ENCODE assay signal across 21 cellular contexts in genomic region chr3:32216172-32216783, GRCh38. TPM values are rescaled to one million over a fixed set of nuclear protein-coding genes. Genes with fewer than 3 reads are reported as not detected.
DNase-seq lines count a peak whose midpoint lies in the region; ATAC-seq, FAIRE-seq and TF ChIP-seq lines count a peak whose summit lies in the region.
"Had no signal": no experiment of that assay in that cellular context is flagged by ENCODE, and none has a peak within 500 bp of the region (broad histone marks: within the 10 kb centered on the region; RNA-seq: fewer than 3 reads in every experiment).

No MANE protein-coding gene starts in this region.

- DNase-seq in A549 (ENCODE audit: low read depth in 1 of 2, low spot score in 1 of 2) (peak in 1 of 2 experiments; percentile 65), HuH-7 (ENCODE audit: low spot score) (peak; percentile 77), colonic mucosa (peak; percentile 68), mucosa of descending colon (peak in 2 of 3 donors; percentile 54 to 61), NCI-H82 (lab: John Stamatoyannopoulos, UW) (no peak), upper lobe of right lung (no peak)
- no peak for DNase-seq in activated T-cell treated with anti-CD3 and anti-CD28 coated beads, Interleukin-2, amount 50 U/mL, for 4 hours
- DNase-seq: DMS79, GM23248, NCI-H1048, NCI-H1694 treated with DMSO at 0.1 percent for 48 hours, NCI-H2171, NCI-H510A, PC-3 had no signal

- no peak for TF ChIP-seq EP300 in A549 (IDR thresholded peaks at IDR 0.05)

- peaks cover 5% of the 10 kb centered on the region; the same call in 2 of the 3 replicates for H3K9me3 ChIP-seq in A549
- no peaks in the 10 kb centered on the region for H3K9me3 ChIP-seq in colonic mucosa
- no peaks in the 10 kb centered on the region for H3K9me3 ChIP-seq in mucosa of descending colon
- peaks cover 3% of the 10 kb centered on the region for H3K9me3 ChIP-seq in upper lobe of right lung

- 32% methylated on average over 10 of the region's 10 CpGs for WGBS in A549 (ENCODE audit: missing lambda C conversion rate)

- intact Hi-C loops in colonic mucosa (cut with DNase I) (no loop called here), mucosa of descending colon (cut with DNase I, micrococcal nuclease) (no loop called here), upper lobe of right lung (cut with DNase I) (no loop called here)

- no peak for TF ChIP-seq CTCF in A549 (IDR thresholded peaks at IDR 0.05)
- no peak for TF ChIP-seq CTCF in colonic mucosa (IDR thresholded peaks at IDR 0.05)
- no peak for TF ChIP-seq CTCF in mucosa of descending colon (IDR thresholded peaks at IDR 0.05)
- TF ChIP-seq CTCF in upper lobe of right lung (IDR thresholded peaks at IDR 0.05): no peak

- H3K27ac ChIP-seq in A549 (peak overlapping the region; percentile 3 to 50; a peak in 1 of 6 replicates), colonic mucosa (no peak overlapping the region), upper lobe of right lung (no peak overlapping the region)
- H3K27ac ChIP-seq: C4-2B, GM23248, SJSA1 had no signal

- POLR2A ChIA-PET in A549 (lab: Yijun Ruan, JAX): no interaction called here

- H3K4me2 ChIP-seq in A549: peak overlapping the region; percentile 63

- H3K4me3 ChIP-seq in A549 (no peak overlapping the region), colonic mucosa (no peak overlapping the region), mucosa of descending colon (no peak overlapping the region), upper lobe of right lung (no peak overlapping the region)
- H3K4me3 ChIP-seq: GM23248, SJSA1 had no signal

- no peak for TF ChIP-seq RAD21 in A549 (conservative IDR thresholded peaks at IDR 0.05 in 1 of 2, IDR thresholded peaks at IDR 0.05 in 1 of 2)

- no peak overlapping the region for H3K9ac ChIP-seq in colonic mucosa (ENCODE audit: low read depth in 2 of 2, low read length in 2 of 2)
- H3K9ac ChIP-seq: GM23248 had no signal

- peak; percentile 74 to 89 for ATAC-seq in A549
- peak; percentile 97 for ATAC-seq in mucosa of descending colon
- ATAC-seq in GM21737 (IDR thresholded peaks at IDR 0.05; ENCODE audit: unreplicated experiment): no peak
- ATAC-seq in upper lobe of right lung: no peak
- no peak for ATAC-seq in activated T-cell treated with anti-CD3 and anti-CD28 coated beads, Interleukin-2, amount 50 U/mL, for 4 hours
- ATAC-seq: HCT116, PC-3 had no signal

- CTCF ChIA-PET in A549 (lab: Yijun Ruan, JAX): interaction anchor here (1.1 kb wide), 1 partner anchor 12 kb away, joined by 3 read pairs; no protein-coding TSS in a partner anchor

- peaks cover 9% of the 10 kb centered on the region for H3K9me3 Mint-ChIP-seq in activated T-cell treated with anti-CD3 and anti-CD28 coated beads, Interleukin-2, amount 50 U/mL, for 4 hours

- peaks cover 3% of the 10 kb centered on the region for H3K36me3 Mint-ChIP-seq in activated T-cell treated with anti-CD3 and anti-CD28 coated beads, Interleukin-2, amount 50 U/mL, for 4 hours (ENCODE audit: insufficient read depth)

- peaks cover 8% of the 10 kb centered on the region for H3K27me3 Mint-ChIP-seq in activated T-cell treated with anti-CD3 and anti-CD28 coated beads, Interleukin-2, amount 50 U/mL, for 4 hours (ENCODE audit: low read depth)

- FAIRE-seq in A549 (lab: Jason Lieb, UNC): no peak
- FAIRE-seq: A204.1, GM12891, GM19239 had no signal

- no peak for TF ChIP-seq POLR2A in A549 (IDR thresholded peaks at IDR 0.05; ENCODE audit: low read length)

- H3K4me3 Mint-ChIP-seq in activated T-cell treated with anti-CD3 and anti-CD28 coated beads, Interleukin-2, amount 50 U/mL, for 4 hours: no peak overlapping the region

- peaks cover 21% of the 10 kb centered on the region for H3K4me1 ChIP-seq in A549
- no peaks in the 10 kb centered on the region for H3K4me1 ChIP-seq in colonic mucosa
- peaks cover 4% of the 10 kb centered on the region for H3K4me1 ChIP-seq in mucosa of descending colon (ENCODE audit: low read depth)
- no peaks in the 10 kb centered on the region for H3K4me1 ChIP-seq in upper lobe of right lung
- H3K4me1 ChIP-seq: SJSA1 had no signal

- H3K36me3 ChIP-seq in colonic mucosa (no peaks in the 10 kb centered on the region), mucosa of descending colon (ENCODE audit: low read depth) (no peaks in the 10 kb centered on the region), upper lobe of right lung (no peaks in the 10 kb centered on the region)
- H3K36me3 ChIP-seq: SJSA1 had no signal

- H3K27me3 ChIP-seq in colonic mucosa (no peaks in the 10 kb centered on the region), upper lobe of right lung (no peaks in the 10 kb centered on the region)
- H3K27me3 ChIP-seq: SJSA1 had no signal

- H3K4me1 Mint-ChIP-seq in activated T-cell treated with anti-CD3 and anti-CD28 coated beads, Interleukin-2, amount 50 U/mL, for 4 hours (ENCODE audit: low read depth): no peaks in the 10 kb centered on the region

TF ChIP-seq in A549, 52 proteins besides CTCF, POLR2A, EP300 and RAD21:
- TF ChIP-seq FOXS1 (CRISPR knock-in tag; IDR thresholded peaks at IDR 0.05) (no peak), FOSB (CRISPR knock-in tag; IDR thresholded peaks at IDR 0.05) (no peak), NFE2L2 (conservative IDR thresholded peaks at IDR 0.05; ENCODE audit: low read length) (no peak), HEYL (CRISPR knock-in tag; IDR thresholded peaks at IDR 0.05) (no peak)
TF ChIP-seq in A549: peak in this region for 0.

RNA-seq across cellular contexts. Expression of gene CMTM8, which starts 22.2 kb away (rescaled TPM):
- 15.6 and 16.1 TPM in 2 replicates for polyA plus RNA-seq in A549 (2011; rRNA removed)
- polyA plus RNA-seq in A549 (2012; cell fraction: cytosol; rRNA removed): 17.9 and 24.0 TPM in 2 replicates
- polyA plus RNA-seq in A549 (2012; cell fraction: nucleus; rRNA removed): 12.0 and 14.2 TPM in 2 replicates
- 8.2 to 9.0 TPM (median 8.4 TPM) in 3 replicates for polyA plus RNA-seq in A549 (2017; fragmentation: RNase III; extraction: RNeasy Plus Mini Kit Qiagen cat#74134 plus additional on column Dnase treatment)
- 6.8 and 9.6 TPM in 2 replicates for polyA minus RNA-seq in A549 (2011; rRNA and poly(A)+ RNA removed)
- total RNA-seq in colonic mucosa: 10 to 100 TPM; 11.7 to 14.2 TPM
- total RNA-seq in mucosa of descending colon: 10 to 100 TPM in 1 of 3 donors, 1 to 10 TPM in 2; 3.5 to 10.5 (median 8.4) TPM
- 24.9 TPM for total RNA-seq in upper lobe of right lung
- total RNA-seq in activated T-cell treated with anti-CD3 and anti-CD28 coated beads, Interleukin-2, amount 50 U/mL, for 4 hours: 1 to 10 TPM; 3.9 to 6.3 (median 4.7) TPM
- total RNA-seq: GM23248, SJSA1 had no signal
- polyA plus RNA-seq: GM23248 had no signal

Comparison
In these comparisons a context has a peak if more than half of its experiments do, and no peak if none do; other contexts are left out.
1. ATAC-seq: peak in A549 (2 of 2) and mucosa of descending colon (single experiment); none in GM21737 (single experiment), upper lobe of right lung (single experiment) and activated T-cell treated with anti-CD3 and anti-CD28 coated beads, Interleukin-2, amount 50 U/mL, for 4 hours (0 of 2).
2. DNase-seq: peak in HuH-7 (single experiment), colonic mucosa (single experiment) and mucosa of descending colon (2 of 3); none in NCI-H82 (single experiment), upper lobe of right lung (single experiment) and activated T-cell treated with anti-CD3 and anti-CD28 coated beads, Interleukin-2, amount 50 U/mL, for 4 hours (single experiment).
3. H3K27ac ChIP-seq: peak in A549 (2 of 2); none in colonic mucosa (single experiment) and upper lobe of right lung (single experiment).